ENCODE assay signal across 1 cellular context in genomic region chr10:109968954-109969644, GRCh38.
TF ChIP-seq lines count a peak whose summit lies in the region.

No MANE protein-coding gene starts in this region.

TF ChIP-seq in IMR-90, 13 proteins besides CTCF, POLR2A, EP300 and RAD21:
- TF ChIP-seq MAZ (IDR thresholded peaks at IDR 0.05; ENCODE audit: borderline replicate concordance, low read depth, low read length), result no peak
- no peak for TF ChIP-seq USF2 (IDR thresholded peaks at IDR 0.05; ENCODE audit: low read depth, low read length)
- TF ChIP-seq RCOR1 (IDR thresholded peaks at IDR 0.05; ENCODE audit: insufficient replicate concordance, low read length), result no peak
- TF ChIP-seq CEBPB (IDR thresholded peaks at IDR 0.05; ENCODE audit: low read depth, low read length), result no peak
- TF ChIP-seq, protein P1, sequence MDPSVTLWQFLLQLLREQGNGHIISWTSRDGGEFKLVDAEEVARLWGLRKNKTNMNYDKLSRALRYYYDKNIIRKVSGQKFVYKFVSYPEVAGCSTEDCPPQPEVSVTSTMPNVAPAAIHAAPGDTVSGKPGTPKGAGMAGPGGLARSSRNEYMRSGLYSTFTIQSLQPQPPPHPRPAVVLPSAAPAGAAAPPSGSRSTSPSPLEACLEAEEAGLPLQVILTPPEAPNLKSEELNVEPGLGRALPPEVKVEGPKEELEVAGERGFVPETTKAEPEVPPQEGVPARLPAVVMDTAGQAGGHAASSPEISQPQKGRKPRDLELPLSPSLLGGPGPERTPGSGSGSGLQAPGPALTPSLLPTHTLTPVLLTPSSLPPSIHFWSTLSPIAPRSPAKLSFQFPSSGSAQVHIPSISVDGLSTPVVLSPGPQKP (IDR thresholded peaks at IDR 0.05; ENCODE audit: borderline replicate concordance, low read depth, low read length), result no peak
- TF ChIP-seq MAFK (IDR thresholded peaks at IDR 0.05; ENCODE audit: low read depth, low read length), result no peak
- no peak for TF ChIP-seq SMC3 (IDR thresholded peaks at IDR 0.05; ENCODE audit: low read depth, low read length)
- no peak for TF ChIP-seq FOS (IDR thresholded peaks at IDR 0.05; ENCODE audit: low read depth, low read length)
- TF ChIP-seq MXI1 (IDR thresholded peaks at IDR 0.05; ENCODE audit: borderline replicate concordance, low read depth, low read length), result no peak
- TF ChIP-seq RFX5 (IDR thresholded peaks at IDR 0.05; ENCODE audit: low read depth, low read length), result no peak
- no peak for TF ChIP-seq BHLHE40 (IDR thresholded peaks at IDR 0.05; ENCODE audit: low read depth, low read length)
- TF ChIP-seq CHD1 (IDR thresholded peaks at IDR 0.05; ENCODE audit: low read depth, low read length), result no peak
- TF ChIP-seq NFE2L2 (IDR thresholded peaks at IDR 0.05; ENCODE audit: low read depth, low read length), result no peak
